In the genomic region with DNA sequence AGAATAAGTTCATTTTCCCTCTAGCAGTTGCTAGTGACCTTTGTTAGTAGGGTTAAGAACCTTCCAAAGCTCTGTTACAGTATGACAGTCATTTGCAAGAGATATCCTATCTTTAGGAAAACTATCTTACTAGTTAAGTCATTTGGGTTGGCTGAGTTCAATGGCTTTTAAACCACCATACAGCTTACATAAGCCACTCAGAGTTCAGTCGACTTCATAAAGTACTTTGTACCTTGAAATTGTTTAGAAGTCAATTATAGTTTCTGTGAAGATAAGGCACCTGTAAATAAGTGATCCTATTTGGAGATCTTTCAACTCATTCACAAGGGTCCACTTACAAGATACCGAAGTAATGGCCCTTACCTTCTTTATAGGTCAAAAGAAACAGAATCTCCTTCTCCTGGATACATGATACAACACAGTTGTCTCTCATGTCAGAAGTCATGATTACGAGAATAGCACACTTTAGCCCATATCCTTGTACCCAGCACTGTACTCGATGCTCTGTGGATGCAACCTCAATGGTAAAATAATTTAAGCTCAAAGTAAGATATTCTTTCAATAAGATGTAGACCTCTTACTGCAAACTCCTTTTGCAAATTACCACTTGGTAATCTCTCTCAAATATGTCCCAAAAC, we compare ENCODE assay signal across 1 cellular context.
TF ChIP-seq lines count a peak whose summit lies in the region.

No MANE protein-coding gene starts in this region.

TF ChIP-seq in HepG2, 621 proteins besides CTCF, POLR2A, EP300 and RAD21 (continued from another document):
- TF ChIP-seq, protein P1, sequence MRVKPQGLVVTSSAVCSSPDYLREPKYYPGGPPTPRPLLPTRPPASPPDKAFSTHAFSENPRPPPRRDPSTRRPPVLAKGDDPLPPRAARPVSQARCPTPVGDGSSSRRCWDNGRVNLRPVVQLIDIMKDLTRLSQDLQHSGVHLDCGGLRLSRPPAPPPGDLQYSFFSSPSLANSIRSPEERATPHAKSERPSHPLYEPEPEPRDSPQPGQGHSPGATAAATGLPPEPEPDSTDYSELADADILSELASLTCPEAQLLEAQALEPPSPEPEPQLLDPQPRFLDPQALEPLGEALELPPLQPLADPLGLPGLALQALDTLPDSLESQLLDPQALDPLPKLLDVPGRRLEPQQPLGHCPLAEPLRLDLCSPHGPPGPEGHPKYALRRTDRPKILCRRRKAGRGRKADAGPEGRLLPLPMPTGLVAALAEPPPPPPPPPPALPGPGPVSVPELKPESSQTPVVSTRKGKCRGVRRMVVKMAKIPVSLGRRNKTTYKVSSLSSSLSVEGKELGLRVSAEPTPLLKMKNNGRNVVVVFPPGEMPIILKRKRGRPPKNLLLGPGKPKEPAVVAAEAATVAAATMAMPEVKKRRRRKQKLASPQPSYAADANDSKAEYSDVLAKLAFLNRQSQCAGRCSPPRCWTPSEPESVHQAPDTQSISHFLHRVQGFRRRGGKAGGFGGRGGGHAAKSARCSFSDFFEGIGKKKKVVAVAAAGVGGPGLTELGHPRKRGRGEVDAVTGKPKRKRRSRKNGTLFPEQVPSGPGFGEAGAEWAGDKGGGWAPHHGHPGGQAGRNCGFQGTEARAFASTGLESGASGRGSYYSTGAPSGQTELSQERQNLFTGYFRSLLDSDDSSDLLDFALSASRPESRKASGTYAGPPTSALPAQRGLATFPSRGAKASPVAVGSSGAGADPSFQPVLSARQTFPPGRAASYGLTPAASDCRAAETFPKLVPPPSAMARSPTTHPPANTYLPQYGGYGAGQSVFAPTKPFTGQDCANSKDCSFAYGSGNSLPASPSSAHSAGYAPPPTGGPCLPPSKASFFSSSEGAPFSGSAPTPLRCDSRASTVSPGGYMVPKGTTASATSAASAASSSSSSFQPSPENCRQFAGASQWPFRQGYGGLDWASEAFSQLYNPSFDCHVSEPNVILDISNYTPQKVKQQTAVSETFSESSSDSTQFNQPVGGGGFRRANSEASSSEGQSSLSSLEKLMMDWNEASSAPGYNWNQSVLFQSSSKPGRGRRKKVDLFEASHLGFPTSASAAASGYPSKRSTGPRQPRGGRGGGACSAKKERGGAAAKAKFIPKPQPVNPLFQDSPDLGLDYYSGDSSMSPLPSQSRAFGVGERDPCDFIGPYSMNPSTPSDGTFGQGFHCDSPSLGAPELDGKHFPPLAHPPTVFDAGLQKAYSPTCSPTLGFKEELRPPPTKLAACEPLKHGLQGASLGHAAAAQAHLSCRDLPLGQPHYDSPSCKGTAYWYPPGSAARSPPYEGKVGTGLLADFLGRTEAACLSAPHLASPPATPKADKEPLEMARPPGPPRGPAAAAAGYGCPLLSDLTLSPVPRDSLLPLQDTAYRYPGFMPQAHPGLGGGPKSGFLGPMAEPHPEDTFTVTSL (CRISPR knock-in tag; IDR thresholded peaks at IDR 0.05; ENCODE audit: borderline replicate concordance): peak; percentile 54; the same call in 1 of the 2 replicates
- peak; percentile 57 for TF ChIP-seq GATAD2A (CRISPR knock-in tag; IDR thresholded peaks at IDR 0.05)
- no peak for TF ChIP-seq WIZ (CRISPR knock-in tag; IDR thresholded peaks at IDR 0.05)
